Comparison of ENCODE assay signal across 8 cellular contexts in the genomic region with DNA sequence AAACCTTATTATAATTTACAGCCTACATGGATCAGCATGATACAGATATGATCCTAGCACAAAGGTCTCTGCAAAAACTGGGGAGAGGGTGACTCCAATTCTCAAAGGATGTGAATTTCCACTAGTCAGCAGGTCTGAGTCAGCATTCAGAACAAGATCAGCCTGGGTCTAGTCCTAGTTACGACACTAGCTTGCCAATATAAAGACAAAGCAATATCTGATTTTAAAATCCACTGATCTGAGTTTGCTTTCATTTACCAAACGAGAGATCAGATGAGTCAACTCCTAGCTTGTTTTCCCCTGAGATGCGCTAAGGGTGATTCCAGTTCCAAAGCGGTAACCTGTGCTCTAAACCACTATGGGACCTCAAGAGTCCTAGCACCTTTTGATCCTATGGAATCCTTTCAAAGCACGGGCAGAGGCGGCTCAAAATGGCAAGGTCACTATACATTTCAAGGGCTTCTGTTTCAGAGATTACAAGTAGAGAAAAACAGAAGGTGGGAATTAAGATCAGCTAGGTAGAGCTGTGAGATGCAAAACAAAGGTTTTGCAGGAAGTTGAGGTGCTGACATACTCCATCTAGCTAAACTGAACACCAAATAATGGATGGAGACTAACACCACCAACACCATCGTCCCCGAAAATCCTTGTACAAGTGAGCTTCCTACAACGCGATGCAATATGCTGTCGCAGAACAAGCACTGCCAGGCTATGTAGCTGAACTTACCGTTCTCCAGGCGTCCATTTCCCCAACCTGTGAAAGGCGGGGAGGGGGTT. TPM values are rescaled to one million over a fixed set of nuclear protein-coding genes. Genes with fewer than 3 reads are reported as not detected.
A peak's percentile ranks its signal among the peaks of the same experiment; 100 is the strongest.
DNase-seq lines count a peak whose midpoint lies in the region; ATAC-seq, FAIRE-seq and TF ChIP-seq lines count a peak whose summit lies in the region.

No MANE protein-coding gene starts in this region.

- no peak for TF ChIP-seq POLR2A in spleen (IDR thresholded peaks at IDR 0.05)

- DNase-seq in HTR-8/SVneo (ENCODE audit: insufficient read length, low spot score) = no peak
- peak; percentile 22 for DNase-seq in spleen
- DNase-seq in T1000 (lab: John Stamatoyannopoulos, UW) = no peak

- H3K36me3 Mint-ChIP-seq in activated T-helper 17 cell treated with anti-CD3 and anti-CD28 coated beads, Interleukin-2, amount 50 U/mL, for 72 hours (ENCODE audit: low read depth) = peaks cover 26% of the 10 kb centered on the region

- H3K9ac ChIP-seq in BLaER1 (peak overlapping the region; percentile 85), iPS-15b (ENCODE audit: low read depth, low read length) (peak overlapping the region; percentile 76)

- H3K4me3 ChIP-seq in BLaER1 (peak overlapping the region; percentile 89), iPS-15b (ENCODE audit: low read depth, low read length) (peak overlapping the region; percentile 97), spleen (peak overlapping the region; percentile 85 to 99 (median 97))

- peaks cover 6% of the 10 kb centered on the region for H3K4me1 Mint-ChIP-seq in activated T-helper 17 cell treated with anti-CD3 and anti-CD28 coated beads, Interleukin-2, amount 50 U/mL, for 72 hours

- peaks cover 21% of the 10 kb centered on the region for H3K36me3 ChIP-seq in BLaER1
- no peaks in the 10 kb centered on the region for H3K36me3 ChIP-seq in iPS-15b (ENCODE audit: control insufficient read depth, insufficient read depth, low read length)
- H3K36me3 ChIP-seq in spleen = peaks cover 0 to 25% (median 15%) of the 10 kb centered on the region in 6 donors

- H3K27me3 ChIP-seq in BLaER1 (no peaks in the 10 kb centered on the region), iPS-15b (ENCODE audit: control insufficient read depth, insufficient read depth, low read length) (no peaks in the 10 kb centered on the region), spleen (replicated peaks in 1 of 7) (no peaks in the 10 kb centered on the region)

- peak overlapping the region; percentile 91 for H3K4me2 ChIP-seq in BLaER1

- no peaks in the 10 kb centered on the region for H3K9me3 Mint-ChIP-seq in activated T-helper 17 cell treated with anti-CD3 and anti-CD28 coated beads, Interleukin-2, amount 50 U/mL, for 72 hours

- intact Hi-C loops in spleen (cut with DNase I; ENCODE audit: low total_unique reads) = no loop called here

- FAIRE-seq in HTR-8/SVneo (lab: Jason Lieb, UNC) = peak; percentile 20

- no peaks in the 10 kb centered on the region for H3K9me3 ChIP-seq in BLaER1
- H3K9me3 ChIP-seq in iPS-15b (ENCODE audit: control insufficient read depth, insufficient read depth, low read length) = no peaks in the 10 kb centered on the region
- H3K9me3 ChIP-seq in spleen = no peaks in the 10 kb centered on the region

- H3K4me1 ChIP-seq in BLaER1 (peaks cover 38% of the 10 kb centered on the region), iPS-15b (ENCODE audit: control insufficient read depth, insufficient read depth, low read length) (peaks cover 6% of the 10 kb centered on the region), spleen (peaks cover 10 to 50% (median 27%) of the 10 kb centered on the region in 6 donors)

- peak overlapping the region; percentile 68 for H3K27ac Mint-ChIP-seq in activated T-helper 17 cell treated with anti-CD3 and anti-CD28 coated beads, Interleukin-2, amount 50 U/mL, for 72 hours

- 12 to 21% (median 14%) methylated on average over 14 of the region's 14 CpGs for WGBS in spleen, 5 donors

- peak; percentile 15 for ATAC-seq in GM18907 (IDR thresholded peaks at IDR 0.05; ENCODE audit: unreplicated experiment)
- peak; percentile 22 for ATAC-seq in activated T-helper 17 cell treated with anti-CD3 and anti-CD28 coated beads, Interleukin-2, amount 50 U/mL, for 72 hours (replicated peaks)
- no peak for ATAC-seq in GM18520 (IDR thresholded peaks at IDR 0.05; ENCODE audit: unreplicated experiment)

- TF ChIP-seq CTCF in spleen (IDR thresholded peaks at IDR 0.05 in 8 of 11, conservative IDR thresholded peaks at IDR 0.05 in 3 of 11) = no peak

- peak overlapping the region; percentile 88 for H3K4me3 Mint-ChIP-seq in activated T-helper 17 cell treated with anti-CD3 and anti-CD28 coated beads, Interleukin-2, amount 50 U/mL, for 72 hours

- peak overlapping the region; percentile 73 for H3K27ac ChIP-seq in BLaER1
- H3K27ac ChIP-seq in spleen = peak overlapping the region; percentile 70 to 98 (median 93)

- H3K27me3 Mint-ChIP-seq in activated T-helper 17 cell treated with anti-CD3 and anti-CD28 coated beads, Interleukin-2, amount 50 U/mL, for 72 hours = no peaks in the 10 kb centered on the region

- H4K20me1 ChIP-seq in BLaER1 = peaks cover 35% of the 10 kb centered on the region

RNA-seq across cellular contexts. Expression of a gene that starts 0.9 kb away (rescaled TPM):
- total RNA-seq in activated T-helper 17 cell treated with anti-CD3 and anti-CD28 coated beads, Interleukin-2, amount 50 U/mL, for 72 hours = 10 to 100 TPM; 20.4 to 34.7 TPM
- total RNA-seq in spleen = 10 to 100 TPM; 22.3 to 36.9 (median 32.9) TPM
- polyA plus RNA-seq in spleen = 1 to 10 TPM; 3.7 to 7.4 (median 5.1) TPM
